ENCODE assay signal across 26 cellular contexts in the genomic region with DNA sequence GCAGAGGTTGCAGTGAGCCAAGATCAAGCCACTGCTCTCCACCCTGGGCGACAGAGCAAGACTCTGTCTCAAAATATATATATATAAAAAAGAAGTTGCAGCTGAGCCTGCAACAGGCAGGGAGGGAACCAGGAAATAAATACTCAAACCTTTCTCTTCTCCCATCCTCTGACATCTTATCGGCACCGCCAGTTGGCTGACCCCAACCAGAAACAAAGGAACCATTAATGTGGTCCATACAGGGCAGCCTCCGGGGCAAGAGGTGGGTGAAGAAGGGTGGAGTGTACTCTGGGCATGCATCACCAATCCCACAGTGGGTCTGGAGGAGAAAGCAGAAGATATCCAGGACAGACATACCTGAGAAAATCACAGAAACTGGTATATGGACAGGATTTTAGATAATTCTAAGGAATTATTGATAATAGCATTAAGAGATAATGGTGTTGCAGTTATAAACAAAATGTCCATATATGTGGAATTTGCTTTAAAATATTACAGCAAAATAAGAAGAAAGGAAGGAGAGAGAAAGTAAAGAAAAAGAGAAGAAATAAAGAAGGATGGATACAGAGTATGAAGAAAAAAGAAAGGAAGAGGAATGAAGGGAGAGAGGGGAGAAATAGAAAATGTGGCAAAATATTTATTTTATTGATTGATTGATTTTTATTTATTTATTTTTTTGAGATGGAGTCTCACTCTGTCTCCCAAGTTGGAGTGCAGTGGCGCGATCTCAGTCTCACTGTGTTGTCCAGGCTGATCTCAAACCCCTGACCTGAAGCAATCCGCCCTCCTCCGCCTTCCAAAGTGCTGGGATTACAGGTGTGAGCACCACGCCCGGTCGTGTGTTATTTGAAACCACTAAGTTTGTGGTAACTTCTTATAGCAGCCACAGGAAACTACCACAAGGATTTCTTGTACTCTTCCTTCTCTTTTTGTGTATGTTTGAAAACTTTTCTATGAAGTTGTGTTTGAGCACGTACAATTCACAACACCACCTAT. TPM values are rescaled to one million over a fixed set of nuclear protein-coding genes. Genes with fewer than 3 reads are reported as not detected.
A peak's percentile ranks its signal among the peaks of the same experiment; 100 is the strongest.
DNase-seq lines count a peak whose midpoint lies in the region; ATAC-seq, FAIRE-seq and TF ChIP-seq lines count a peak whose summit lies in the region.
"Had no signal": no experiment of that assay in that cellular context is flagged by ENCODE, and none has a peak within 500 bp of the region (broad histone marks: within the 10 kb centered on the region; RNA-seq: fewer than 3 reads in every experiment).

No MANE protein-coding gene starts in this region.

- H3K27me3 ChIP-seq in IMR-90 (ENCODE audit: control insufficient read depth, insufficient read depth, low read length) (no peaks in the 10 kb centered on the region), small intestine (ENCODE audit: control insufficient read depth in 2 of 2, insufficient read depth in 2 of 2, low read length in 2 of 2) (no peaks in the 10 kb centered on the region)
- H3K27me3 ChIP-seq: body of pancreas, heart left ventricle had no signal

- H3K9me3 ChIP-seq in IMR-90 (ENCODE audit: control insufficient read depth, insufficient read depth, low read length): no peaks in the 10 kb centered on the region
- H3K9me3 ChIP-seq in small intestine (ENCODE audit: control insufficient read depth, low read depth): no peaks in the 10 kb centered on the region
- H3K9me3 ChIP-seq: A549, body of pancreas, heart left ventricle, prostate gland had no signal

- peak overlapping the region; percentile 51 for H2AFZ ChIP-seq in IMR-90 (replicated peaks; ENCODE audit: low read length, poor library complexity)
- H2AFZ ChIP-seq: PC-9 had no signal

- no peak overlapping the region for H3K56ac ChIP-seq in IMR-90 (ENCODE audit: extremely low read depth, insufficient read depth, low read length)

- H3K4me3 ChIP-seq in IMR-90 (ENCODE audit: insufficient read depth, low read depth, low read length) (no peak overlapping the region), small intestine (ENCODE audit: low read depth in 1 of 2, low read length in 2 of 2) (no peak overlapping the region)
- H3K4me3 ChIP-seq: A549, body of pancreas, heart left ventricle, PC-9, prostate gland had no signal

- no peak overlapping the region for H3K9ac ChIP-seq in IMR-90 (ENCODE audit: low read depth, low read length)

- H2BK15ac ChIP-seq in IMR-90 (ENCODE audit: low read depth, low read length): no peak overlapping the region

- H3K4me1 Mint-ChIP-seq in activated CD4-positive, alpha-beta T cell treated with anti-CD3 and anti-CD28 coated beads, Interleukin-2, amount 10 ng/mL, durations not matched to agents 7 days and 5 days: peaks cover 16% of the 10 kb centered on the region
- H3K4me1 Mint-ChIP-seq in dendritic cell treated with granulocyte-macrophage colony-stimulating factor and Interleukin-4, amounts not matched to agents 40 ng/mL and 50 ng/mL, for 4 days (ENCODE audit: low read depth): peaks cover 33% of the 10 kb centered on the region

- H4K8ac ChIP-seq in IMR-90 (ENCODE audit: low read depth in 2 of 2, low read length in 2 of 2): no peak overlapping the region

- TF ChIP-seq RAD21 in IMR-90 (IDR thresholded peaks at IDR 0.05; ENCODE audit: low read length): no peak

- no peak overlapping the region for H2BK5ac ChIP-seq in IMR-90 (ENCODE audit: low read depth, low read length, poor library complexity, severe bottlenecking)

- H3K27me3 Mint-ChIP-seq in activated CD4-positive, alpha-beta T cell treated with anti-CD3 and anti-CD28 coated beads, Interleukin-2, amount 10 ng/mL, durations not matched to agents 7 days and 5 days: peaks cover 67% of the 10 kb centered on the region
- no peaks in the 10 kb centered on the region for H3K27me3 Mint-ChIP-seq in dendritic cell treated with granulocyte-macrophage colony-stimulating factor and Interleukin-4, amounts not matched to agents 40 ng/mL and 50 ng/mL, for 4 days

- no peak for TF ChIP-seq CTCF in IMR-90 (conservative IDR thresholded peaks at IDR 0.05; ENCODE audit: low read depth, low read length)

- no peak for DNase-seq in activated CD4-positive, alpha-beta T cell treated with anti-CD3 and anti-CD28 coated beads, Interleukin-2, amount 10 ng/mL, durations not matched to agents 7 days and 5 days
- no peak for DNase-seq in activated CD4-positive, alpha-beta T cell treated with anti-CD3 and anti-CD28 coated beads for 1 hour
- DNase-seq in IMR-90 (no peak), small intestine (peak; percentile 33), SKM-1 (lab: John Stamatoyannopoulos, UW; ENCODE audit: unreplicated experiment) (no peak)
- DNase-seq in stimulated activated CD8-positive, alpha-beta memory T cell treated with anti-CD3 and anti-CD28 coated beads, Interleukin-4, amount 100 ng/mL, for 48 hours: no peak
- DNase-seq: activated CD4-positive, alpha-beta T cell treated with anti-CD3 and anti-CD28 coated beads, Interleukin-2, amount 50 U/mL, for 1 hour; activated naive CD4-positive, alpha-beta T cell; activated T-cell treated with anti-CD3 and anti-CD28 coated beads for 4 hours; body of pancreas; GDM1; heart left ventricle; NCI-H1694; NCI-H748 treated with DMSO at 0.1 percent for 48 hours; PC-9; SIG-M5; stimulated activated CD4-positive, alpha-beta T cell treated with anti-CD3 and anti-CD28 coated beads, Interleukin-2, amount 100 ng/mL, for 48 hours; T1000 had no signal

- in situ Hi-C loops in IMR-90 (cut with MboI; ENCODE audit: low sequenced_read_pairs): no loop called here

- no peak overlapping the region for H2AK5ac ChIP-seq in IMR-90 (ENCODE audit: low read depth, low read length)

- CTCF ChIA-PET in activated CD4-positive, alpha-beta T cell treated with anti-CD3 and anti-CD28 coated beads, Interleukin-2, amount 10 ng/mL, durations not matched to agents 7 days and 5 days (lab: Charles Lee): no interaction called here
- CTCF ChIA-PET in IMR-90 (lab: Yijun Ruan, JAX): no interaction called here

- no peak overlapping the region for H2BK120ac ChIP-seq in IMR-90 (ENCODE audit: low read depth, low read length)

- H2BK20ac ChIP-seq in IMR-90 (ENCODE audit: low read depth, low read length): no peak overlapping the region

- H3K18ac ChIP-seq in IMR-90 (ENCODE audit: low read depth, low read length): no peak overlapping the region

- POLR2A ChIA-PET in activated CD4-positive, alpha-beta T cell treated with anti-CD3 and anti-CD28 coated beads, Interleukin-2, amount 10 ng/mL, durations not matched to agents 7 days and 5 days (lab: Charles Lee): no interaction called here
- POLR2A ChIA-PET in IMR-90 (lab: Charles Lee; ENCODE audit: unreplicated experiment): no interaction called here

- no peak overlapping the region for H2AK9ac ChIP-seq in IMR-90 (replicated peaks; ENCODE audit: low read depth, low read length, poor library complexity)

- H3K9me3 Mint-ChIP-seq in activated CD4-positive, alpha-beta T cell treated with anti-CD3 and anti-CD28 coated beads, Interleukin-2, amount 10 ng/mL, durations not matched to agents 7 days and 5 days: no peaks in the 10 kb centered on the region
- no peaks in the 10 kb centered on the region for H3K9me3 Mint-ChIP-seq in dendritic cell treated with granulocyte-macrophage colony-stimulating factor and Interleukin-4, amounts not matched to agents 40 ng/mL and 50 ng/mL, for 4 days

- H4K5ac ChIP-seq in IMR-90 (ENCODE audit: low read depth, low read length): no peak overlapping the region

- H4K20me1 ChIP-seq in IMR-90 (ENCODE audit: insufficient read depth, low read length): no peaks in the 10 kb centered on the region

- no peak overlapping the region for H3K14ac ChIP-seq in IMR-90 (replicated peaks; ENCODE audit: low read depth, low read length)

- no peak for TF ChIP-seq POLR2A in IMR-90 (IDR thresholded peaks at IDR 0.05; ENCODE audit: low read depth, low read length)

- H3K23ac ChIP-seq in IMR-90 (ENCODE audit: low read depth, low read length): no peak overlapping the region

- intact Hi-C loops in IMR-90 (cut with micrococcal nuclease): no loop called here
- intact Hi-C loops in dendritic cell treated with granulocyte-macrophage colony-stimulating factor and Interleukin-4, amounts not matched to agents 40 ng/mL and 50 ng/mL, for 4 days (cut with micrococcal nuclease): no loop called here

- H3K4ac ChIP-seq in IMR-90 (ENCODE audit: low read depth, low read length): no peak overlapping the region

- FAIRE-seq in small intestine (lab: Jason Lieb, UNC): no peak
- FAIRE-seq: A549, colon, endometrium had no signal

- ATAC-seq in IMR-90 (ENCODE audit: low read depth) (no peak), HG02981 (IDR thresholded peaks at IDR 0.05; ENCODE audit: unreplicated experiment) (no peak)
- ATAC-seq: A549, body of pancreas, heart left ventricle had no signal

- H3K9me1 ChIP-seq in IMR-90 (ENCODE audit: insufficient read depth, low read length): peaks cover 7% of the 10 kb centered on the region; the same call in 1 of the 2 replicates

- H3K27ac ChIP-seq in IMR-90 (ENCODE audit: insufficient read depth, low read length) (no peak overlapping the region), small intestine (ENCODE audit: low read depth in 1 of 2, low read length in 1 of 2) (no peak overlapping the region)
- H3K27ac ChIP-seq: A549, body of pancreas, C4-2B, heart left ventricle, PC-9, prostate gland had no signal

- peak overlapping the region; percentile 5 for H3K4me3 Mint-ChIP-seq in activated CD4-positive, alpha-beta T cell treated with anti-CD3 and anti-CD28 coated beads, Interleukin-2, amount 10 ng/mL, durations not matched to agents 7 days and 5 days
- H3K4me3 Mint-ChIP-seq in dendritic cell treated with granulocyte-macrophage colony-stimulating factor and Interleukin-4, amounts not matched to agents 40 ng/mL and 50 ng/mL, for 4 days: no peak overlapping the region

- H3K36me3 ChIP-seq in IMR-90 (ENCODE audit: control insufficient read depth, insufficient read depth, low read length) (no peaks in the 10 kb centered on the region), small intestine (ENCODE audit: control insufficient read depth in 2 of 2, insufficient read depth in 2 of 2, low read length in 2 of 2) (no peaks in the 10 kb centered on the region)
- H3K36me3 ChIP-seq: heart left ventricle, prostate gland had no signal

- WGBS in IMR-90 (ENCODE audit: extremely low coverage in 2 of 2, insufficient read length in 1 of 2), 2 experiments: 80% methylated on average over 4 of the region's 12 CpGs; no CpG with 5 or more reads in 1 of the 2 experiments
- 35 to 59% (median 37%) methylated on average over 12 of the region's 12 CpGs for WGBS in small intestine, 3 donors

- H3K79me1 ChIP-seq in IMR-90 (ENCODE audit: low read depth in 1 of 2, low read length in 2 of 2): no peaks in the 10 kb centered on the region

- H3K4me2 ChIP-seq in IMR-90 (ENCODE audit: low read depth, low read length): no peak overlapping the region
- H3K4me2 ChIP-seq: A549, PC-9 had no signal

- dilution Hi-C loops in IMR-90 (cut with HindIII; ENCODE audit: low sequenced_read_pairs, unreplicated experiment): no loop called here

- H3K27ac Mint-ChIP-seq in activated CD4-positive, alpha-beta T cell treated with anti-CD3 and anti-CD28 coated beads, Interleukin-2, amount 10 ng/mL, durations not matched to agents 7 days and 5 days: no peak overlapping the region
- H3K27ac Mint-ChIP-seq in dendritic cell treated with granulocyte-macrophage colony-stimulating factor and Interleukin-4, amounts not matched to agents 40 ng/mL and 50 ng/mL, for 4 days: peak overlapping the region; percentile 54

- no TSS peak for BruUV-seq in IMR-90 (replicated peaks; lab: Mats Ljungman, UMichigan)

- no peak overlapping the region for H4K91ac ChIP-seq in IMR-90 (ENCODE audit: insufficient read depth, low read depth, low read length)

- H3K4me1 ChIP-seq in IMR-90 (ENCODE audit: control insufficient read depth, insufficient read depth, low read length) (peaks cover 9% of the 10 kb centered on the region), small intestine (ENCODE audit: control insufficient read depth in 2 of 2, insufficient read depth in 1 of 2, low read depth in 1 of 2, low read length in 1 of 2) (no peaks in the 10 kb centered on the region)
- H3K4me1 ChIP-seq: A549, body of pancreas, prostate gland had no signal

- peaks cover 1% of the 10 kb centered on the region for H3K36me3 Mint-ChIP-seq in activated CD4-positive, alpha-beta T cell treated with anti-CD3 and anti-CD28 coated beads, Interleukin-2, amount 10 ng/mL, durations not matched to agents 7 days and 5 days (ENCODE audit: low read depth)
- H3K36me3 Mint-ChIP-seq in dendritic cell treated with granulocyte-macrophage colony-stimulating factor and Interleukin-4, amounts not matched to agents 40 ng/mL and 50 ng/mL, for 4 days (ENCODE audit: low read depth): peaks cover 13% of the 10 kb centered on the region

RNA-seq across cellular contexts. Expression of a gene that starts 4.1 kb away (rescaled TPM):
- total RNA-seq in activated CD4-positive, alpha-beta T cell treated with anti-CD3 and anti-CD28 coated beads, Interleukin-2, amount 10 ng/mL, durations not matched to agents 7 days and 5 days: under 1 TPM; 0.20 to 0.56 TPM
- under 0.01 and 0.18 TPM in 2 replicates for total RNA-seq in IMR-90 (2012; rRNA removed)
- polyA plus RNA-seq in IMR-90 (2012; rRNA removed): 0.17 and 0.30 TPM in 2 replicates
- polyA plus RNA-seq in IMR-90 (2012; cell fraction: cytosol; rRNA removed): 0.09 and 0.11 TPM in 2 replicates
- 0.06 and 0.16 TPM in 2 replicates for polyA plus RNA-seq in IMR-90 (2012; cell fraction: nucleus; rRNA removed; ENCODE audit: low replicate concordance)
- 1 to 10 TPM; 1.1 to 5.2 (median 1.9) TPM for polyA plus RNA-seq in small intestine
- total RNA-seq: myocyte had no signal

RNA-seq across cellular contexts. Expression of a gene that starts 52.2 kb away (rescaled TPM):
- total RNA-seq in activated CD4-positive, alpha-beta T cell treated with anti-CD3 and anti-CD28 coated beads, Interleukin-2, amount 10 ng/mL, durations not matched to agents 7 days and 5 days: 100 to 1,000 TPM; 110 to 128 TPM
- total RNA-seq in IMR-90 (2012; rRNA removed): 53.6 and 70.5 TPM in 2 replicates
- polyA plus RNA-seq in IMR-90 (2012; rRNA removed): 77.0 and 81.0 TPM in 2 replicates
- 16.8 and 33.3 TPM in 2 replicates for polyA plus RNA-seq in IMR-90 (2012; cell fraction: cytosol; rRNA removed)
- 9.8 and 42.2 TPM in 2 replicates for polyA plus RNA-seq in IMR-90 (2012; cell fraction: nucleus; rRNA removed; ENCODE audit: low replicate concordance)
- polyA plus RNA-seq in small intestine: 10 to 100 TPM; 62.2 to 72.7 (median 71.9) TPM

RNA-seq across cellular contexts. Expression of a gene that starts 55.3 kb away (rescaled TPM):
- 100 to 1,000 TPM; 172 to 189 TPM for total RNA-seq in activated CD4-positive, alpha-beta T cell treated with anti-CD3 and anti-CD28 coated beads, Interleukin-2, amount 10 ng/mL, durations not matched to agents 7 days and 5 days
- total RNA-seq in IMR-90 (2012; rRNA removed): 33.7 and 120 TPM in 2 replicates
- polyA plus RNA-seq in IMR-90 (2012; rRNA removed) (105 and 143 TPM in 2 replicates), small intestine (1,000 to 10,000 TPM in 1 of 3 donors, 100 to 1,000 TPM in 2; 763 to 1,616 (median 824) TPM)
- 291 and 630 TPM in 2 replicates for polyA plus RNA-seq in IMR-90 (2012; cell fraction: cytosol; rRNA removed)
- polyA plus RNA-seq in IMR-90 (2012; cell fraction: nucleus; rRNA removed; ENCODE audit: low replicate concordance): 54.6 and 152 TPM in 2 replicates
